2 cellular contexts compared by ENCODE assay signal in the genomic region with DNA sequence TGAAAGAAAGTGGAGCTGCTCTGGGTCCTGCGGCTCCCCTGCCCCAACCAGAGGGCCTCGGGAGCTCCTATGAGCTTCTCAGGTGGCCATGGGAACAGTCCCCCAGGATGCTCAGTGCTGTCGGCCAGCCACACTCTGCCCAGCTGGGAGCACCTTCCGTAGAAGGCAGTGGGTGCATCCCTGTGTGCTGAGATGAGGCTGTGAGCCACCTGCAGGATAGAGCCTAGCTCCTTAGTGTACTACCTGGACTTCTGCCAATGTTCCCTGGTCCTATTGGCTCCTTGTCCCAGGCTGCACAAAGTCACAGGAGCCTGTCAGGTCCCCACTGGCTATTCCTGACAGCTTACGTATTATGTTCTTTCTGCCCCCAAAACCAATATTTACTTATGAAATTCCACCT.
TF ChIP-seq lines count a peak whose summit lies in the region.

No MANE protein-coding gene starts in this region.

TF ChIP-seq in HEK293, 187 proteins besides CTCF, POLR2A, EP300 and RAD21:
- TF ChIP-seq GLI2 (tag by site-specific recombination; IDR thresholded peaks at IDR 0.05; ENCODE audit: borderline replicate concordance, low read depth) (no peak), ZIC2 (tag by site-specific recombination; IDR thresholded peaks at IDR 0.05) (peak; percentile 46), ZNF175 (tag by site-specific recombination; IDR thresholded peaks at IDR 0.05) (no peak), WT1 (tag by site-specific recombination; IDR thresholded peaks at IDR 0.05) (no peak), ZNF10 (tag by site-specific recombination; IDR thresholded peaks at IDR 0.05) (no peak), GLIS1 (tag by site-specific recombination; IDR thresholded peaks at IDR 0.05) (peak; percentile 66)
TF ChIP-seq in HEK293: peak in this region for 2.

TF ChIP-seq in H1, 55 proteins besides CTCF, POLR2A, EP300 and RAD21:
- TF ChIP-seq NANOG (IDR thresholded peaks at IDR 0.05; ENCODE audit: insufficient read depth, low read depth, low read length, poor library complexity, severe bottlenecking) (no peak), SP2 (IDR thresholded peaks at IDR 0.05; ENCODE audit: low read length) (no peak), RFX5 (IDR thresholded peaks at IDR 0.05; ENCODE audit: borderline replicate concordance, low read depth, low read length) (no peak), CEBPB (IDR thresholded peaks at IDR 0.05; ENCODE audit: low read depth, low read length) (no peak), GABPA (IDR thresholded peaks at IDR 0.05; ENCODE audit: borderline replicate concordance, insufficient read depth, low read length) (no peak), SIN3A (conservative IDR thresholded peaks at IDR 0.05 in 1 of 2, IDR thresholded peaks at IDR 0.05 in 1 of 2; ENCODE audit: low read depth in 1 of 2, low read length in 2 of 2) (no peak), BCL11A (IDR thresholded peaks at IDR 0.05; ENCODE audit: low read depth in 2 of 2, low read length in 2 of 2) (no peak), CBX5 (IDR thresholded peaks at IDR 0.05; ENCODE audit: low read depth, low read length) (no peak), CHD1 (IDR thresholded peaks at IDR 0.05; ENCODE audit: low read depth, low read length) (no peak), FOSL1 (IDR thresholded peaks at IDR 0.05; ENCODE audit: insufficient read depth, low read depth, low read length) (no peak), BACH1 (IDR thresholded peaks at IDR 0.05; ENCODE audit: low read length) (no peak), KDM4A (IDR thresholded peaks at IDR 0.05; ENCODE audit: low read depth, low read length, severe bottlenecking) (no peak), CREB1 (IDR thresholded peaks at IDR 0.05) (no peak)
